24 cellular contexts compared by ENCODE assay signal in the genomic region with DNA sequence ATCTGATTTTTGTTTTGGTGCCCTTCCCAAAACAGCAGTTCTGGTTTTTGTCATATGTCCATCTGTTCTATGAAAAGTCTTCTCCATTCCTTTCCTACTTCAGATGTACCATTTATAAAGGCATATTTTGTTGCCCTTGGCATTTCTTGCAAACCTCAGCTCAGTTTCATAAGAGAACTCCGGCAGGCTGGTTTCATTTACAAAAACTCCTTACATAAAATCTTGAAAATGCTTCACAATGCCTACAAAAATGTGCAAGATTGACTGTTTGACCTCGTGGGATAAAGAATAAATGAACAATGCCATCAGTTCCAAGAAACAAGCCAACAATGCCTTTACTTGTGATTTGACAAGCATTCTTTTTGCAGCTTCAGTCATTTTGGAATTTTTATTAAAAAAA. TPM values are rescaled to one million over a fixed set of nuclear protein-coding genes. Genes with fewer than 3 reads are reported as not detected.
DNase-seq lines count a peak whose midpoint lies in the region; ATAC-seq and TF ChIP-seq lines count a peak whose summit lies in the region.
"Had no signal": no experiment of that assay in that cellular context is flagged by ENCODE, and none has a peak within 500 bp of the region (broad histone marks: within the 10 kb centered on the region; RNA-seq: fewer than 3 reads in every experiment).

No MANE protein-coding gene starts in this region.

- no peak for TF ChIP-seq CTCF in cardiac muscle cell (IDR thresholded peaks at IDR 0.05; ENCODE audit: low read depth, low read length)
- TF ChIP-seq CTCF in astrocyte of the cerebellum (IDR thresholded peaks at IDR 0.05; ENCODE audit: low read depth, low read length, missing control alignments) = no peak
- TF ChIP-seq CTCF in fibroblast of the aortic adventitia (IDR thresholded peaks at IDR 0.05; ENCODE audit: insufficient read depth, low read length) = no peak
- TF ChIP-seq CTCF in tibial nerve (IDR thresholded peaks at IDR 0.05) = no peak
- no peak for TF ChIP-seq CTCF in PC-9 (conservative IDR thresholded peaks at IDR 0.05)

- H3K18ac ChIP-seq in mesenchymal stem cell (ENCODE audit: low read depth in 1 of 2, low read length in 2 of 2) = no peak overlapping the region

- H3K9me3 ChIP-seq in cardiac muscle cell (ENCODE audit: low read depth) (no peaks in the 10 kb centered on the region), right cardiac atrium (ENCODE audit: control insufficient read depth, low read length) (no peaks in the 10 kb centered on the region), tibial nerve (no peaks in the 10 kb centered on the region), mesenchymal stem cell (ENCODE audit: control insufficient read depth, low read length) (no peaks in the 10 kb centered on the region), PC-9 (ENCODE audit: insufficient read depth, low read depth) (no peaks in the 10 kb centered on the region; the same call in 1 of the 2 replicates)
- H3K9me3 ChIP-seq: gastroesophageal sphincter, MG63, right lobe of liver had no signal

- H3F3A ChIP-seq in PC-9 (ENCODE audit: insufficient read depth, low read depth) = no peaks in the 10 kb centered on the region

- H2AK5ac ChIP-seq in mesenchymal stem cell (ENCODE audit: low read length, severe bottlenecking) = no peak overlapping the region

- no peak overlapping the region for H3K9ac ChIP-seq in mesenchymal stem cell (ENCODE audit: low read length)

- H3K4me3 ChIP-seq in cardiac muscle cell (no peak overlapping the region), right cardiac atrium (ENCODE audit: low read length) (no peak overlapping the region), astrocyte of the cerebellum (ENCODE audit: low read depth, low read length) (no peak overlapping the region), fibroblast of the aortic adventitia (ENCODE audit: low read depth, low read length) (no peak overlapping the region), tibial nerve (no peak overlapping the region), mesenchymal stem cell (ENCODE audit: insufficient read depth in 1 of 2, low read depth in 1 of 2, low read length in 2 of 2) (no peak overlapping the region), PC-9 (no peak overlapping the region)
- H3K4me3 ChIP-seq: gastroesophageal sphincter, GM12878, MG63, right lobe of liver had no signal

- H3K9me2 ChIP-seq in PC-9 (ENCODE audit: insufficient read depth) = no peaks in the 10 kb centered on the region

- no peak overlapping the region for H4K91ac ChIP-seq in mesenchymal stem cell (ENCODE audit: low read length)

- DNase-seq in cardiac muscle cell (ENCODE audit: low read depth in 1 of 2, low spot score in 1 of 2) (peak in 1 of 2 donors; percentile 66), right cardiac atrium (no peak), astrocyte of the cerebellum (ENCODE audit: low read depth) (peak; percentile 44), fibroblast of the aortic adventitia (ENCODE audit: low read depth) (peak; percentile 77), tibial nerve (ENCODE audit: low spot score in 2 of 2) (no peak), NCI-H146 (lab: John Stamatoyannopoulos, UW) (no peak), mesenchymal stem cell (no peak), PC-9 (no peak)
- DNase-seq: activated CD4-positive, alpha-beta T cell treated with anti-CD3 and anti-CD28 coated beads, Interleukin-2, amount 50 U/mL, for 4 hours; activated CD8-positive, alpha-beta memory T cell treated with anti-CD3 and anti-CD28 coated beads, Interleukin-2, amount 50 U/mL, for 48 hours; activated naive CD4-positive, alpha-beta T cell; amygdala; DMS 273 treated with DMSO at 0.1 percent for 48 hours; GF-D8; kidney glomerular epithelial cell; MG63; naive B cell; NCI-H1436 treated with DMSO at 0.1 percent for 48 hours; NCI-H69; right lobe of liver; SIG-M5 had no signal

- no peaks in the 10 kb centered on the region for H3K79me2 ChIP-seq in PC-9 (ENCODE audit: low read depth)

- no peak for ATAC-seq in right cardiac atrium
- ATAC-seq: gastroesophageal sphincter, GM12878, right lobe of liver had no signal

- no peak overlapping the region for H3K23ac ChIP-seq in mesenchymal stem cell (ENCODE audit: low read length in 2 of 2)

- no peak overlapping the region for H2BK120ac ChIP-seq in mesenchymal stem cell (ENCODE audit: low read depth, low read length)

- intact Hi-C loops in right cardiac atrium (cut with DNase I) = no loop called here
- intact Hi-C loops in PC-9 (cut with micrococcal nuclease; ENCODE audit: unreplicated experiment) = no loop called here

- CTCF ChIA-PET in PC-9 (lab: Charles Lee) = interaction anchor here (0.5 to 0.6 kb wide), 2 partner anchors 246 to 901 kb away, joined by 3 to 8 read pairs; no protein-coding TSS in a partner anchor

- H3K14ac ChIP-seq in mesenchymal stem cell (ENCODE audit: low read length in 2 of 2) = no peak overlapping the region

- WGBS in right cardiac atrium = 66% methylated on average over 2 of the region's 2 CpGs
- 22 to 28% methylated on average over 2 of the region's 2 CpGs for WGBS in tibial nerve, 2 donors
- WGBS in mesenchymal stem cell = 97% methylated on average over 1 of the region's 2 CpGs

- H2AFZ ChIP-seq in mesenchymal stem cell (ENCODE audit: low read depth, low read length) = no peak overlapping the region
- no peak overlapping the region for H2AFZ ChIP-seq in PC-9

- H3K4me1 ChIP-seq in cardiac muscle cell (ENCODE audit: low read depth) = peaks cover 21% of the 10 kb centered on the region
- peaks cover 6% of the 10 kb centered on the region for H3K4me1 ChIP-seq in right cardiac atrium (ENCODE audit: control insufficient read depth, insufficient read depth, low read length)
- peaks cover 0 to 27% (median 13%) of the 10 kb centered on the region in 4 donors for H3K4me1 ChIP-seq in tibial nerve
- H3K4me1 ChIP-seq in mesenchymal stem cell (ENCODE audit: control insufficient read depth, insufficient read depth, low read depth, low read length) = no peaks in the 10 kb centered on the region
- no peaks in the 10 kb centered on the region for H3K4me1 ChIP-seq in PC-9 (replicated peaks; ENCODE audit: insufficient read depth)
- H3K4me1 ChIP-seq: gastroesophageal sphincter, right lobe of liver had no signal

- POLR2A ChIA-PET in PC-9 (lab: Charles Lee; ENCODE audit: unreplicated experiment) = no interaction called here

- no peak overlapping the region for H4K8ac ChIP-seq in mesenchymal stem cell (ENCODE audit: low read length)

- H2BK15ac ChIP-seq in mesenchymal stem cell (ENCODE audit: low read depth, poor library complexity, severe bottlenecking) = no peak overlapping the region

- H3K27ac ChIP-seq in cardiac muscle cell (peak overlapping the region; percentile 62), right cardiac atrium (ENCODE audit: low read length) (no peak overlapping the region), tibial nerve (peak overlapping the region; percentile 25 to 78 (median 59)), mesenchymal stem cell (ENCODE audit: low read length, poor library complexity, severe bottlenecking) (no peak overlapping the region), PC-9 (no peak overlapping the region)
- H3K27ac ChIP-seq: C4-2B, gastroesophageal sphincter, right lobe of liver had no signal

- no peaks in the 10 kb centered on the region for H4K20me1 ChIP-seq in PC-9 (ENCODE audit: insufficient read depth)

- peaks cover 29% of the 10 kb centered on the region for H3K79me1 ChIP-seq in mesenchymal stem cell (replicated peaks; ENCODE audit: low read length, poor library complexity, severe bottlenecking)

- H2BK5ac ChIP-seq in mesenchymal stem cell (ENCODE audit: low read depth, low read length, poor library complexity, severe bottlenecking) = no peak overlapping the region

- no peak overlapping the region for H2BK12ac ChIP-seq in mesenchymal stem cell (ENCODE audit: low read length in 2 of 2)

- TF ChIP-seq EP300 in tibial nerve (IDR thresholded peaks at IDR 0.05) = peak in 1 of 2 donors; percentile 22

- peaks cover 32% of the 10 kb centered on the region for H3K36me3 ChIP-seq in cardiac muscle cell
- peaks cover 0 to 83% (median 14%) of the 10 kb centered on the region in 3 donors for H3K36me3 ChIP-seq in tibial nerve
- peaks cover 35 to 88% of the 10 kb centered on the region in 2 experiments for H3K36me3 ChIP-seq in mesenchymal stem cell (ENCODE audit: control insufficient read depth in 1 of 2, insufficient read depth in 2 of 2, low read depth in 1 of 2, low read length in 2 of 2)
- peaks cover 44% of the 10 kb centered on the region for H3K36me3 ChIP-seq in PC-9 (ENCODE audit: low read depth)

- H3K4me2 ChIP-seq in mesenchymal stem cell (ENCODE audit: low read length, poor library complexity, severe bottlenecking) (no peak overlapping the region), PC-9 (no peak overlapping the region)

- H3K27me3 ChIP-seq in cardiac muscle cell (no peaks in the 10 kb centered on the region), right cardiac atrium (ENCODE audit: control insufficient read depth, insufficient read depth) (no peaks in the 10 kb centered on the region), tibial nerve (no peaks in the 10 kb centered on the region), mesenchymal stem cell (ENCODE audit: control insufficient read depth in 1 of 2, insufficient read depth in 1 of 2, low read length in 2 of 2) (no peaks in the 10 kb centered on the region), PC-9 (ENCODE audit: insufficient read depth, low read depth) (no peaks in the 10 kb centered on the region)
- H3K27me3 ChIP-seq: gastroesophageal sphincter, MG63, right lobe of liver had no signal

- no peak for TF ChIP-seq POLR2A in tibial nerve (IDR thresholded peaks at IDR 0.05)

- H3K4ac ChIP-seq in mesenchymal stem cell (ENCODE audit: low read depth in 1 of 2, low read length in 2 of 2) = no peak overlapping the region

- in situ Hi-C loops in astrocyte of the cerebellum (cut with HindIII; ENCODE audit: low sequenced_read_pairs) = no loop called here

- no TSS peak for BruUV-seq in PC-9 (replicated peaks; lab: Mats Ljungman, UMichigan)

RNA-seq across cellular contexts. Expression of a gene that starts 39.1 kb away (rescaled TPM):
- total RNA-seq in cardiac muscle cell (55.7 and 64.7 TPM in 2 replicates), right cardiac atrium (10 to 100 TPM; 61.1 to 99.9 (median 96.9) TPM), fibroblast of the aortic adventitia (ENCODE audit: low replicate concordance) (89.8 and 106 TPM in 2 replicates), tibial nerve (100 to 1,000 TPM in 3 of 4 donors, 10 to 100 TPM in 1; 52.8 to 144 (median 118) TPM), PC-9 (2021) (57.7 and 71.3 TPM in 2 replicates)
- polyA plus RNA-seq in cardiac muscle cell (102 and 115 TPM in 2 replicates), right cardiac atrium (105 TPM)
- 13.1 TPM for polyA plus RNA-seq in mesenchymal stem cell (2013, experiment 1 of 2)
- 12.7 TPM for polyA plus RNA-seq in mesenchymal stem cell (2013, experiment 2 of 2)

Comparison
In these comparisons a context has a peak if more than half of its experiments do, and no peak if none do; other contexts are left out.
1. H3K27ac ChIP-seq: peak in cardiac muscle cell (single experiment) and tibial nerve (4 of 4); none in right cardiac atrium (single experiment), mesenchymal stem cell (single experiment) and PC-9 (single experiment).
2. DNase-seq: peak in astrocyte of the cerebellum (single experiment) and fibroblast of the aortic adventitia (single experiment); none in right cardiac atrium (0 of 3), tibial nerve (0 of 2), NCI-H146 (single experiment), mesenchymal stem cell (single experiment) and PC-9 (0 of 2).